10 cellular contexts compared by ENCODE assay signal in genomic region chr12:108630481-108631207, GRCh38. TPM values are rescaled to one million over a fixed set of nuclear protein-coding genes. Genes with fewer than 3 reads are reported as not detected.
DNase-seq lines count a peak whose midpoint lies in the region; ATAC-seq and TF ChIP-seq lines count a peak whose summit lies in the region.
"Had no signal": no experiment of that assay in that cellular context is flagged by ENCODE, and none has a peak within 500 bp of the region (broad histone marks: within the 10 kb centered on the region; RNA-seq: fewer than 3 reads in every experiment).

No MANE protein-coding gene starts in this region.

- no peaks in the 10 kb centered on the region for H3K9me3 ChIP-seq in PC-9 (ENCODE audit: insufficient read depth, low read depth)

- no peak for ATAC-seq in effector memory CD8-positive, alpha-beta T cell (replicated peaks)
- ATAC-seq in sciatic nerve (no peak), HG02938 (IDR thresholded peaks at IDR 0.05; ENCODE audit: unreplicated experiment) (no peak)

- intact Hi-C loops in PC-9 (cut with micrococcal nuclease; ENCODE audit: unreplicated experiment) (no loop called here), sciatic nerve (cut with DNase I) (no loop called here)

- no peak overlapping the region for H2AFZ ChIP-seq in PC-9

- peaks cover 85% of the 10 kb centered on the region for H3K36me3 Mint-ChIP-seq in effector memory CD8-positive, alpha-beta T cell (ENCODE audit: insufficient read depth)

- no peaks in the 10 kb centered on the region for H3K27me3 Mint-ChIP-seq in effector memory CD8-positive, alpha-beta T cell

- peaks cover 60 to 70% of the 10 kb centered on the region in 2 donors for H3K4me1 Mint-ChIP-seq in effector memory CD8-positive, alpha-beta T cell (ENCODE audit: low read depth in 2 of 2)

- H3K79me2 ChIP-seq in PC-9 (ENCODE audit: low read depth): no peaks in the 10 kb centered on the region

- H3K4me3 Mint-ChIP-seq in effector memory CD8-positive, alpha-beta T cell: peak overlapping the region; percentile 81 to 94

- H4K20me1 ChIP-seq in PC-9 (ENCODE audit: insufficient read depth): no peaks in the 10 kb centered on the region

- peak overlapping the region; percentile 62 for H3K4me2 ChIP-seq in PC-9

- BruUV-seq in PC-9 (replicated peaks; lab: Mats Ljungman, UMichigan): no TSS peak

- H3K9me3 Mint-ChIP-seq in effector memory CD8-positive, alpha-beta T cell: no peaks in the 10 kb centered on the region

- peaks cover 38% of the 10 kb centered on the region for H3K4me1 ChIP-seq in PC-9 (replicated peaks; ENCODE audit: insufficient read depth)

- peak overlapping the region; percentile 94 to 99 for H3K27ac Mint-ChIP-seq in effector memory CD8-positive, alpha-beta T cell

- peak overlapping the region; percentile 40; the same call in 1 of the 2 replicates for H3K27ac ChIP-seq in PC-9
- H3K27ac ChIP-seq: VCaP had no signal

- CTCF ChIA-PET in PC-9 (lab: Charles Lee): interaction anchor here (0.7 kb wide), 1 partner anchor 74 kb away, joined by 4 read pairs; no protein-coding TSS in a partner anchor

- H3K4me3 ChIP-seq in PC-9: no peak overlapping the region

- DNase-seq in GM03348 (ENCODE audit: low spot score): peak; percentile 78
- peak; percentile 49 to 74 for DNase-seq in PC-9
- DNase-seq in effector memory CD8-positive, alpha-beta T cell: peak; percentile 30 to 42 (median 33)
- peak; percentile 39 for DNase-seq in sciatic nerve (ENCODE audit: low spot score)
- DNase-seq in NCI-H146 (lab: John Stamatoyannopoulos, UW): no peak
- no peak for DNase-seq in KG1 (lab: John Stamatoyannopoulos, UW)
- DNase-seq in NOMO-1 (lab: John Stamatoyannopoulos, UW; ENCODE audit: unreplicated experiment in 2 of 2): no peak

- H3F3A ChIP-seq in PC-9 (ENCODE audit: insufficient read depth, low read depth): peaks cover 30% of the 10 kb centered on the region

- no peaks in the 10 kb centered on the region for H3K27me3 ChIP-seq in PC-9 (ENCODE audit: insufficient read depth, low read depth)

- no peak for TF ChIP-seq CTCF in PC-9 (conservative IDR thresholded peaks at IDR 0.05)

- H3K36me3 ChIP-seq in PC-9 (ENCODE audit: low read depth): no peaks in the 10 kb centered on the region

- POLR2A ChIA-PET in PC-9 (lab: Charles Lee; ENCODE audit: unreplicated experiment): interaction anchor here (0.5 to 0.7 kb wide), 3 partner anchors 15 to 68 kb away, joined by 3 to 7 read pairs (median 6); partner anchors contain the start of gene ISCU

- no peaks in the 10 kb centered on the region for H3K9me2 ChIP-seq in PC-9 (ENCODE audit: insufficient read depth)

RNA-seq across cellular contexts. Expression of gene SELPLG, which starts 3.0 kb away (rescaled TPM):
- total RNA-seq in PC-9 (2021) (0.35 and 0.96 TPM in 2 replicates), sciatic nerve (12.3 TPM)

RNA-seq across cellular contexts. Expression of gene TMEM119, which starts 32.8 kb away (rescaled TPM):
- total RNA-seq in PC-9 (2021) (not detected in 2 replicates), sciatic nerve (31.1 TPM)
- total RNA-seq: kidney epithelial cell had no signal

Comparison
In these comparisons a context has a peak if more than half of its experiments do, and no peak if none do; other contexts are left out.
1. DNase-seq: peak in GM03348 (single experiment), PC-9 (2 of 2), effector memory CD8-positive, alpha-beta T cell (3 of 3) and sciatic nerve (single experiment); none in NCI-H146 (single experiment), KG1 (single experiment) and NOMO-1 (0 of 2).
2. RNA of gene TMEM119, which starts 32.8 kb away (total RNA-seq): 31.1 TPM in sciatic nerve (single experiment); not detected in PC-9; every median in the first group is over 10 times any median in the second.